In the genomic region with DNA sequence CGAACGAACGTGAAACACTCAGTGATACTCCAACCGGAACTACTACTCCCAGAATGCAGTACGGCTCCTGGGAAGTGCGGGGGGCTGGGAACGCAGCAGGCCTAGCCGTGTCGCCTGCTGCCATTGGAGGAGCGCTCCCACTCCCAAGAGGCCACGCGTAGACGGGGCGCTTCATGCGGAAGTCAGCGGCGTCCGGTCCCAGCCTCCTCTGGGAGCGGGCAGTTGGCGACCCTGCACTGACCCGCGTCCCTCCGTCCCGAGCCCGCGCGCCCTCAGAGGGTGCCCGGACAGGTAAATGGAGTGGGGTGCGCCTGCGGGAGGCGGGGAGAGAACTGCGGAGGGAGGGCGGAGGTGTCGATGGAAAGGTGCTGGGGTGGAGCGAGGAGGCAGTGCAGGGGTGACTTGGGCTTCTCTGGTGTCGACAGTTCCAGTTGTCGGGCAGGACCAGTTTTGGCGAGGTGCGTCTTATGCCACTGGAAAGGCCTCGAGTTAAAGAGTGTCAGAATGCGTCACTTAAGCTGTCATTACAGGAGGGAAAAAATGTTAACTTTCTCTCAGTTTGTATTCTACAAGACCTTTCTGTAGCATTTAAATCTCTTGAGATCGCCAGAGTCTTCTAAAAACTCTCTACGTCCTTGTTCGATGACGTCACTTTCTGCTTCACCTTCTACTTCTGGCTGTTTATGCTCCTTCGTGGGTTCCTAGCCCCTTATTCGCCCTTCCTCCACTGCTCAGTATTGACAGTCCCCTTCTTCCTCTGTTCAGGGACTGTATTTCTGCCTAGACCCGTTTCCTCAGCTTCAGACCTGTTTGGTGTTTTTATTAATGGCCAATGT, we compare ENCODE assay signal across 8 cellular contexts. TPM values are rescaled to one million over a fixed set of nuclear protein-coding genes. Genes with fewer than 3 reads are reported as not detected.
DNase-seq lines count a peak whose midpoint lies in the region; ATAC-seq, FAIRE-seq and TF ChIP-seq lines count a peak whose summit lies in the region.

A gene with protein sequence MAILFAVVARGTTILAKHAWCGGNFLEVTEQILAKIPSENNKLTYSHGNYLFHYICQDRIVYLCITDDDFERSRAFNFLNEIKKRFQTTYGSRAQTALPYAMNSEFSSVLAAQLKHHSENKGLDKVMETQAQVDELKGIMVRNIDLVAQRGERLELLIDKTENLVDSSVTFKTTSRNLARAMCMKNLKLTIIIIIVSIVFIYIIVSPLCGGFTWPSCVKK (plus strand): TSS at position 188 of the 836 bp plus-strand sequence. CDS start 8,122 bp downstream, outside the sequence.

- H3K27ac Mint-ChIP-seq in activated CD8-positive, alpha-beta memory T cell treated with anti-CD3 and anti-CD28 coated beads, Interleukin-2, amount 10 ng/mL, durations not matched to agents 7 days and 5 days: peak within 1 kb of the TSS; percentile 86
- H3K27ac Mint-ChIP-seq in mesothelial cell of epicardium: peak within 1 kb of the TSS; percentile 93

- FAIRE-seq in HTR-8/SVneo (lab: Jason Lieb, UNC): peak; percentile 99

- peaks cover 7% of the 10 kb centered on the region for H3K9me3 Mint-ChIP-seq in activated CD8-positive, alpha-beta memory T cell treated with anti-CD3 and anti-CD28 coated beads, Interleukin-2, amount 10 ng/mL, durations not matched to agents 7 days and 5 days (ENCODE audit: low read depth)
- H3K9me3 Mint-ChIP-seq in mesothelial cell of epicardium: peaks cover 7% of the 10 kb centered on the region

- H3K4me3 ChIP-seq in NT2/D1 (ENCODE audit: insufficient read length, low read depth) (peak within 1 kb of the TSS; percentile 63), endocrine pancreas (ENCODE audit: control insufficient read depth, insufficient read depth, low read length) (peak within 1 kb of the TSS; percentile 98)

- CTCF ChIA-PET in activated CD8-positive, alpha-beta memory T cell treated with anti-CD3 and anti-CD28 coated beads, Interleukin-2, amount 10 ng/mL, durations not matched to agents 7 days and 5 days (lab: Charles Lee): no interaction called here

- TF ChIP-seq CTCF in mesothelial cell of epicardium (IDR thresholded peaks at IDR 0.05; ENCODE audit: unreplicated experiment): no peak

- H3K4me1 Mint-ChIP-seq in activated CD8-positive, alpha-beta memory T cell treated with anti-CD3 and anti-CD28 coated beads, Interleukin-2, amount 10 ng/mL, durations not matched to agents 7 days and 5 days: peaks cover 21% of the 10 kb centered on the region
- peaks cover 8% of the 10 kb centered on the region for H3K4me1 Mint-ChIP-seq in mesothelial cell of epicardium

- peak; percentile 94 for ATAC-seq in GM21381 (IDR thresholded peaks at IDR 0.05; ENCODE audit: unreplicated experiment)
- peak; percentile 99 for ATAC-seq in activated CD8-positive, alpha-beta memory T cell treated with anti-CD3 and anti-CD28 coated beads, Interleukin-2, amount 10 ng/mL, durations not matched to agents 7 days and 5 days

- H3K9me3 ChIP-seq in NT2/D1 (ENCODE audit: insufficient read depth, low read length): no peaks in the 10 kb centered on the region
- no peaks in the 10 kb centered on the region for H3K9me3 ChIP-seq in endocrine pancreas (ENCODE audit: control insufficient read depth, low read length)

- H3K27me3 ChIP-seq in NT2/D1 (ENCODE audit: insufficient read depth, insufficient read length) (no peaks in the 10 kb centered on the region), endocrine pancreas (ENCODE audit: control insufficient read depth, insufficient read depth, low read length) (peaks cover 2% of the 10 kb centered on the region)

- DNase-seq in Caki2 (ENCODE audit: low read depth) (peak; percentile 83), HTR-8/SVneo (ENCODE audit: insufficient read length, low spot score) (peak; percentile 89), NT2/D1 (ENCODE audit: low read depth, low spot score) (peak; percentile 44), mesothelial cell of epicardium (ENCODE audit: low spot score in 2 of 2, unreplicated experiment in 2 of 2) (peak; percentile 50 to 75)
- peak; percentile 91 for DNase-seq in activated CD8-positive, alpha-beta memory T cell treated with anti-CD3 and anti-CD28 coated beads, Interleukin-2, amount 10 ng/mL, durations not matched to agents 7 days and 5 days
- peak; percentile 56 to 71 for DNase-seq in stimulated activated CD8-positive, alpha-beta memory T cell treated with anti-CD3 and anti-CD28 coated beads, Interleukin-15, amount 100 ng/mL, for 4 hours (ENCODE audit: low read depth in 2 of 2)

- H3K36me3 ChIP-seq in NT2/D1 (ENCODE audit: insufficient read depth, insufficient read length, low read length) (no peaks in the 10 kb centered on the region), endocrine pancreas (ENCODE audit: control insufficient read depth, insufficient read depth, low read length) (peaks cover 2% of the 10 kb centered on the region)

- H3K27me3 Mint-ChIP-seq in activated CD8-positive, alpha-beta memory T cell treated with anti-CD3 and anti-CD28 coated beads, Interleukin-2, amount 10 ng/mL, durations not matched to agents 7 days and 5 days: peaks cover 5% of the 10 kb centered on the region
- no peaks in the 10 kb centered on the region for H3K27me3 Mint-ChIP-seq in mesothelial cell of epicardium (ENCODE audit: low read depth)

- H3K36me3 Mint-ChIP-seq in activated CD8-positive, alpha-beta memory T cell treated with anti-CD3 and anti-CD28 coated beads, Interleukin-2, amount 10 ng/mL, durations not matched to agents 7 days and 5 days: peaks cover 9% of the 10 kb centered on the region
- H3K36me3 Mint-ChIP-seq in mesothelial cell of epicardium: no peaks in the 10 kb centered on the region

- H3K9ac ChIP-seq in NT2/D1 (ENCODE audit: insufficient read length, low read depth) (peak within 1 kb of the TSS; percentile 71), endocrine pancreas (ENCODE audit: control insufficient read depth, insufficient read depth, low read length) (peak within 1 kb of the TSS; percentile 47)

- H3K4me3 Mint-ChIP-seq in activated CD8-positive, alpha-beta memory T cell treated with anti-CD3 and anti-CD28 coated beads, Interleukin-2, amount 10 ng/mL, durations not matched to agents 7 days and 5 days: peak within 1 kb of the TSS; percentile 88
- H3K4me3 Mint-ChIP-seq in mesothelial cell of epicardium: peak within 1 kb of the TSS; percentile 86

- H3K4me1 ChIP-seq in NT2/D1 (ENCODE audit: insufficient read depth, insufficient read length) (no peaks in the 10 kb centered on the region), endocrine pancreas (ENCODE audit: control insufficient read depth, insufficient read depth, low read length) (peaks cover 5% of the 10 kb centered on the region)

- in situ Hi-C loops in Caki2 (cut with HindIII; ENCODE audit: low pct_unique_long_range_greater_than_20kb, low sequenced_read_pairs): no loop called here

RNA-seq across cellular contexts. Expression of the gene that starts here (rescaled TPM):
- total RNA-seq in Caki2 (2014; rRNA removed; shearing (Covaris generic); ENCODE audit: low replicate concordance): 25.6 and 31.0 TPM in 2 replicates
- total RNA-seq in activated CD8-positive, alpha-beta memory T cell treated with anti-CD3 and anti-CD28 coated beads, Interleukin-2, amount 10 ng/mL, durations not matched to agents 7 days and 5 days: 10 to 100 TPM; 32.6 to 36.6 TPM
- 20.4 to 20.5 TPM (median 20.4 TPM) in 3 replicates for total RNA-seq in mesothelial cell of epicardium

Comparison
In these comparisons a context has a peak if more than half of its experiments do, and no peak if none do; other contexts are left out.
1. Peak in every context shown above with its lines: DNase-seq, ATAC-seq and H3K4me3 ChIP-seq.